In the genomic region with DNA sequence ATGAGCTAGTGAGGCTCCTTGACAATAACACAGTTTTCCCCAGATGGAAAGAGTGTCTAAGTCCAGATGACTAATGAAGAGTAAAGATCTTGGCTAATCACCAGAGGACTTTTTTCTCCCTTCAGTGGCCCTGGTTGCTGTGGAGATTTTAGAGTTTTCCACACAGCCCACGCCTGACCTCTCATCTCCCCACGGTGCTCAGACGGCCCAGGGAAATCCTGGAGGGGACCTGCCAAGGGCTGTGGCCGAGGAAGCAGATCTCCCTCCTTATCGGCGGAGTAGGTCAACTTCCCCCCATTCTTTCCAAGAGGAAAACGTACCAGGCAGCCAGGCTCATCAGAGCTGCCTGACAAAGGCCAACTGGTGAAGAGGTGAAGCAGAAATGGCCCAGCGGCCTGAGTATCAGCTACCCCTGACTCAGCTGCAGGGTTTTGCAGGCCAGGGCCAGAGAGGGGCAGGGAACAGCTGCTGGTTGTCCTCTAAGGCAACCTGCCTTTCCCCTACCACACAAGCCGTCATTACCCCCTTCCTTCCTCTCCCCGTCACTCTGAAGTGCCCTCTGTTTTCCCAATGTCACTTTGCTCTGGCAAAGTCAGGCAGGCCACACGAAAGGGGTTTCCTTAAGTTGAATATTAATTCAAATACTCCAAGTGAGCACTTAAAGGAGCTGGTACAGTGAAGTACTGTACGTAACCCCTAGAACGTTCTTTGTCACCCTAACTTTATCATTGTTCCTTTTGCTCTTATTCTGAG, we compare ENCODE assay signal across 1 cellular context.
TF ChIP-seq lines count a peak whose summit lies in the region.

No MANE protein-coding gene starts in this region.

TF ChIP-seq in H1, 55 proteins besides CTCF, POLR2A, EP300 and RAD21:
- no peak for TF ChIP-seq ZNF274 (IDR thresholded peaks at IDR 0.05; ENCODE audit: borderline replicate concordance, extremely low read depth, low read length)
- TF ChIP-seq NRF1 (IDR thresholded peaks at IDR 0.05; ENCODE audit: low read depth, low read length), result no peak
- no peak for TF ChIP-seq SAP30 (IDR thresholded peaks at IDR 0.05; ENCODE audit: insufficient read depth, insufficient replicate concordance, low read length)
- TF ChIP-seq CBX8 (IDR thresholded peaks at IDR 0.05; ENCODE audit: borderline replicate concordance, low read depth, low read length), result no peak
- TF ChIP-seq TEAD4 (IDR thresholded peaks at IDR 0.05; ENCODE audit: low read depth, low read length), result no peak
- no peak for TF ChIP-seq YY1 (IDR thresholded peaks at IDR 0.05; ENCODE audit: low read depth, low read length)
- TF ChIP-seq CTBP2 (IDR thresholded peaks at IDR 0.05; ENCODE audit: borderline replicate concordance, insufficient read depth, insufficient read length, low read length), result no peak
- TF ChIP-seq EGR1 (IDR thresholded peaks at IDR 0.05; ENCODE audit: borderline replicate concordance, low read depth, low read length), result no peak
- no peak for TF ChIP-seq EZH2 (IDR thresholded peaks at IDR 0.05; ENCODE audit: low read depth, low read length, severe bottlenecking)
- TF ChIP-seq SRF (IDR thresholded peaks at IDR 0.05; ENCODE audit: low read depth, low read length), result no peak
- TF ChIP-seq TAF7 (optimal IDR thresholded peaks at IDR 0.05; ENCODE audit: borderline replicate concordance, low read depth, low read length), result no peak
- TF ChIP-seq POU5F1 (IDR thresholded peaks at IDR 0.05; ENCODE audit: low read depth, low read length), result no peak
- no peak for TF ChIP-seq GTF2F1 (IDR thresholded peaks at IDR 0.05; ENCODE audit: borderline replicate concordance, low read depth, low read length)
